ENCODE assay signal across 8 cellular contexts in genomic region chr22:36470162-36470993, GRCh38. TPM values are rescaled to one million over a fixed set of nuclear protein-coding genes. Genes with fewer than 3 reads are reported as not detected.
A peak's percentile ranks its signal among the peaks of the same experiment; 100 is the strongest.
DNase-seq lines count a peak whose midpoint lies in the region; ATAC-seq and TF ChIP-seq lines count a peak whose summit lies in the region.

No MANE protein-coding gene starts in this region.

- no peaks in the 10 kb centered on the region for H3K27me3 Mint-ChIP-seq in nephron progenitor cell (ENCODE audit: low read depth, poor library complexity)

- H3K4me1 Mint-ChIP-seq in nephron progenitor cell: peaks cover 6% of the 10 kb centered on the region

- peaks cover 4% of the 10 kb centered on the region for H3K4me1 ChIP-seq in HUES6 (ENCODE audit: control insufficient read depth, insufficient read depth, low read length)

- H3K9ac ChIP-seq in HUES6 (ENCODE audit: low read length): peak overlapping the region; percentile 49

- peak; percentile 91 for DNase-seq in D341Med (ENCODE audit: low spot score)
- peak; percentile 81 for DNase-seq in RPMI7951 (ENCODE audit: low read depth)
- peak; percentile 62 to 72 for DNase-seq in activated T-helper 1 cell treated with anti-CD3 and anti-CD28 coated beads, Interleukin-2, amount 50 U/mL, for 16 hours (ENCODE audit: low read depth in 1 of 2, low spot score in 1 of 2)
- peak; percentile 87 for DNase-seq in fibroblast of mammary gland (ENCODE audit: low read depth)
- DNase-seq in nephron progenitor cell: peak; percentile 80
- DNase-seq in stimulated activated naive CD4-positive, alpha-beta T cell (lab: John Stamatoyannopoulos, UW): peak; percentile 65 to 93 (median 78)

- H3K4me3 ChIP-seq in HUES6 (ENCODE audit: low read depth, low read length): no peak overlapping the region
- no peak overlapping the region for H3K4me3 ChIP-seq in fibroblast of mammary gland (ENCODE audit: control insufficient read depth, low read depth, low read length)

- peaks cover 51% of the 10 kb centered on the region for H3K36me3 ChIP-seq in HUES6 (ENCODE audit: control insufficient read depth, insufficient read depth, low read length)

- ATAC-seq in GM21526 (IDR thresholded peaks at IDR 0.05; ENCODE audit: low FRiP score, unreplicated experiment): no peak

- H3K4me3 Mint-ChIP-seq in nephron progenitor cell: no peak overlapping the region

- peak overlapping the region; percentile 72 for H3K27ac Mint-ChIP-seq in nephron progenitor cell

- H3K27me3 ChIP-seq in HUES6 (ENCODE audit: control insufficient read depth, insufficient read depth, low read length): no peaks in the 10 kb centered on the region

- H3K36me3 Mint-ChIP-seq in nephron progenitor cell (ENCODE audit: low read depth): peaks cover 16% of the 10 kb centered on the region

- no peak overlapping the region for H3K27ac ChIP-seq in HUES6 (ENCODE audit: low read depth, low read length)

- peak; percentile 99 for TF ChIP-seq CTCF in fibroblast of mammary gland (conservative IDR thresholded peaks at IDR 0.05; ENCODE audit: control insufficient read depth, insufficient read depth, low read depth, low read length)
- peak; percentile 96 for TF ChIP-seq CTCF in nephron progenitor cell (IDR thresholded peaks at IDR 0.05)

- H3K9me3 Mint-ChIP-seq in nephron progenitor cell: no peaks in the 10 kb centered on the region

- H3K9me3 ChIP-seq in HUES6 (ENCODE audit: control insufficient read depth, insufficient read depth, low read depth, low read length): no peaks in the 10 kb centered on the region

RNA-seq across cellular contexts. Expression of gene TXN2, which starts 11.1 kb away (rescaled TPM):
- 17.8 and 19.8 TPM in 2 replicates for total RNA-seq in RPMI7951 (2014; rRNA removed; shearing (Covaris generic))

RNA-seq across cellular contexts. Expression of gene FOXRED2, which starts 36.5 kb away (rescaled TPM):
- 12.0 and 12.6 TPM in 2 replicates for total RNA-seq in RPMI7951 (2014; rRNA removed; shearing (Covaris generic))

RNA-seq across cellular contexts. Expression of gene EIF3D, which starts 58.6 kb away (rescaled TPM):
- 331 and 336 TPM in 2 replicates for total RNA-seq in RPMI7951 (2014; rRNA removed; shearing (Covaris generic))
